ENCODE assay signal across 8 cellular contexts in the genomic region with DNA sequence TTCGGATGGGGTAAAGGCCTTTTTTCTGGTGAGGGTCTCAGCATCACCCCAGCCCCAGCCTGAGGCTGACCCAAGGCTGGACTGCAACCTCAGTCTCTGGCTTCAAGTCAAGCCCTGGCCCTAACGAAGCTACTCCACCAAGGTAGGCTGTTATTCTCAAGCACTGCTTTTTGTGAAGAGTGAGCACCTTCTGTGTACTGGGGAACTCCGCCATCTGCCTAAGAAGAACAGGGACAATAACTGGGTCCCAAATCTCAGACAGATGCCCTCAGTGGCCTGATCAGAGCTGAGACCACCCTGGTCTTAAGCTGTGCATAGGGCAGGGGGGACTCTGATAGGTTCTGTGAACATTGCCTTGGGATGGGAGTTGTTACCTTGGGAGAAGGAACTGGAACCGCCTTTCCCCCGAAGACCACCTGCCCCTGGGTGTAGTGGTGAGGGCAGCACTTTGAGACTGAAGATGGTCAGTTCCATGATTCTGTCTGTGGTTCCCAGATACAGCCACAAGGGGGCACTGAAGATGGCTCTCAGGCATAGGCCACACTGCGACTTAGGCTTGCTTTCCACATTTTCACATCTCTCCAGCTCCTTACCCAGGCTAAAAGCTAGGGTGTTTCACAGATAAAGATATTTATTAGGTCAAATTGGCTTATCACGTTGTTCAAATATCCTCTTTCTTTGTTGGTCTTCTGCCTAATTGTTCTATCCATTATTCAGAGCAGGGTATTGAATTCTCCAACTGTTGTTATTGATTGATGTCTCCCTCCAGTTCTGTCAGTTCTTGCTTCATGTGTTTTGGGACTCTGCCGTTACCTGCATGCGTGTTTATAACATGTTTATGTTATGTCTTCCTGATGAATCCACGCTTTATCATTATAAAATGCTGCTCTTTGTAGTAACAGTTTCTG. TPM values are rescaled to one million over a fixed set of nuclear protein-coding genes. Genes with fewer than 3 reads are reported as not detected.
DNase-seq lines count a peak whose midpoint lies in the region; ATAC-seq, FAIRE-seq and TF ChIP-seq lines count a peak whose summit lies in the region.

No MANE protein-coding gene starts in this region.

- FAIRE-seq in frontal cortex (lab: Jason Lieb, UNC) = no peak

- H3K27ac ChIP-seq in ovary (no peak overlapping the region), tibial nerve (peak overlapping the region in 1 of 4 donors; percentile 59)

- TF ChIP-seq POLR2A in ovary (IDR thresholded peaks at IDR 0.05) = no peak
- no peak for TF ChIP-seq POLR2A in tibial nerve (IDR thresholded peaks at IDR 0.05)

- H3K4me1 Mint-ChIP-seq in CD14-positive monocyte = peaks cover 32% of the 10 kb centered on the region

- no peak overlapping the region for H3K4me3 ChIP-seq in ovary
- no peak overlapping the region for H3K4me3 ChIP-seq in tibial nerve

- ATAC-seq in GM19438 (IDR thresholded peaks at IDR 0.05; ENCODE audit: low read depth, unreplicated experiment) = peak; percentile 74

- in situ Hi-C loops in KBM-7 (cut with MboI; ENCODE audit: low pct_unique_long_range_greater_than_20kb, low sequenced_read_pairs) = no loop called here
- in situ Hi-C loops in SK-MEL-5 (cut with HindIII; ENCODE audit: low pct_unique_long_range_greater_than_20kb, low sequenced_read_pairs) = no loop called here

- H3K27ac Mint-ChIP-seq in CD14-positive monocyte = peak overlapping the region in 2 of 7 donors; percentile 48 to 87

- H3K36me3 Mint-ChIP-seq in CD14-positive monocyte = peaks cover 29 to 39% of the 10 kb centered on the region in 2 donors

- H3K4me3 Mint-ChIP-seq in CD14-positive monocyte = no peak overlapping the region

- no peaks in the 10 kb centered on the region for H3K27me3 ChIP-seq in ovary
- H3K27me3 ChIP-seq in tibial nerve = no peaks in the 10 kb centered on the region

- H3K9me3 ChIP-seq in ovary (no peaks in the 10 kb centered on the region), tibial nerve (no peaks in the 10 kb centered on the region)

- no peaks in the 10 kb centered on the region for H3K4me1 ChIP-seq in ovary (ENCODE audit: insufficient read depth)
- H3K4me1 ChIP-seq in tibial nerve = peaks cover 0 to 21% (median 0%) of the 10 kb centered on the region in 4 donors

- WGBS in ovary, 3 donors = 36 to 47% (median 42%) methylated on average over 10 of the region's 10 CpGs
- 37 to 49% methylated on average over 8 to 10 of the region's 10 CpGs for WGBS in tibial nerve, 2 donors

- H3K36me3 ChIP-seq in ovary = no peaks in the 10 kb centered on the region
- H3K36me3 ChIP-seq in tibial nerve = no peaks in the 10 kb centered on the region

- H3K27me3 Mint-ChIP-seq in CD14-positive monocyte (ENCODE audit: low read depth in 3 of 3) = peaks cover 0 to 3% (median 0%) of the 10 kb centered on the region in 3 donors

- peak; percentile 92 for TF ChIP-seq CTCF in CD14-positive monocyte (IDR thresholded peaks at IDR 0.05)
- TF ChIP-seq CTCF in ovary (IDR thresholded peaks at IDR 0.05) = peak; percentile 58 to 74 (median 69)
- peak; percentile 85 to 93 (median 90) for TF ChIP-seq CTCF in tibial nerve (IDR thresholded peaks at IDR 0.05)

- intact Hi-C loops in CD14-positive monocyte (cut with micrococcal nuclease) = loop anchor here (1.0 to 10.0 kb wide), 4 partner anchors 64 to 352 kb away; no protein-coding TSS in a partner anchor
- intact Hi-C loops in ovary (cut with DNase I) = loop anchor here (1.0 to 10.0 kb wide), 7 partner anchors 64 to 519 kb away; no protein-coding TSS in a partner anchor

- no peak for TF ChIP-seq EP300 in ovary (IDR thresholded peaks at IDR 0.05)
- TF ChIP-seq EP300 in tibial nerve (IDR thresholded peaks at IDR 0.05) = no peak

- H3K9me3 Mint-ChIP-seq in CD14-positive monocyte = no peaks in the 10 kb centered on the region

- DNase-seq in CD14-positive monocyte (ENCODE audit: low spot score) (peak; percentile 61), KBM-7 (peak; percentile 77), SK-MEL-5 (ENCODE audit: low read depth, low spot score) (peak; percentile 77), frontal cortex (ENCODE audit: low spot score in 2 of 2) (peak; percentile 42 to 83), ovary (peak; percentile 52 to 82 (median 68)), tibial nerve (ENCODE audit: low spot score in 2 of 2) (peak; percentile 78 to 93)
- DNase-seq in activated effector memory CD4-positive, alpha-beta T cell treated with anti-CD3 and anti-CD28 coated beads, Interleukin-2, amount 50 U/mL, for 16 hours = peak; percentile 88

RNA-seq across cellular contexts. Expression of a gene that starts 11.8 kb away (rescaled TPM):
- polyA plus RNA-seq in CD14-positive monocyte (10 to 100 TPM; 13.7 to 20.0 TPM), ovary (10 to 100 TPM; 10.1 to 16.5 TPM)
- 18.3 and 19.2 TPM in 2 replicates for total RNA-seq in SK-MEL-5 (2014; rRNA removed; shearing (Covaris generic))
- 10.3 and 13.5 TPM in 2 replicates for polyA plus RNA-seq in SK-MEL-5 (2015; cell fraction: cytosol; rRNA removed)
- 11.4 and 20.8 TPM in 2 replicates for polyA plus RNA-seq in SK-MEL-5 (2015; cell fraction: nucleus; rRNA removed)
- total RNA-seq in frontal cortex (35.9 TPM), ovary (10 to 100 TPM; 17.3 to 26.7 (median 22.4) TPM), tibial nerve (10 to 100 TPM; 27.3 to 38.7 (median 33.6) TPM)

RNA-seq across cellular contexts. Expression of a gene that starts 34.6 kb away (rescaled TPM):
- polyA plus RNA-seq in CD14-positive monocyte = 10 to 100 TPM in 1 of 2 donors, 1 to 10 TPM in 1; 7.0 to 18.4 TPM
- 3.9 and 4.1 TPM in 2 replicates for total RNA-seq in SK-MEL-5 (2014; rRNA removed; shearing (Covaris generic))
- 6.7 and 6.8 TPM in 2 replicates for polyA plus RNA-seq in SK-MEL-5 (2015; cell fraction: cytosol; rRNA removed)
- polyA plus RNA-seq in SK-MEL-5 (2015; cell fraction: nucleus; rRNA removed) = 1.2 and 1.5 TPM in 2 replicates
- total RNA-seq in frontal cortex = 4.1 TPM
- total RNA-seq in ovary = 1 to 10 TPM in 6 of 7 donors, under 1 TPM in 1; 0.69 to 2.1 (median 1.6) TPM
- 10 to 100 TPM in 1 of 2 donors, 1 to 10 TPM in 1; 1.2 to 21.1 TPM for polyA plus RNA-seq in ovary
- 100 to 1,000 TPM in 1 of 4 donors, 10 to 100 TPM in 3; 22.9 to 194 (median 52.8) TPM for total RNA-seq in tibial nerve
